Comparison of ENCODE assay signal across 22 cellular contexts in genomic region chr20:40673442-40673841, GRCh38. TPM values are rescaled to one million over a fixed set of nuclear protein-coding genes. Genes with fewer than 3 reads are reported as not detected.
DNase-seq lines count a peak whose midpoint lies in the region; ATAC-seq and TF ChIP-seq lines count a peak whose summit lies in the region.
"Had no signal": no experiment of that assay in that cellular context is flagged by ENCODE, and none has a peak within 500 bp of the region (broad histone marks: within the 10 kb centered on the region; RNA-seq: fewer than 3 reads in every experiment).

No MANE protein-coding gene starts in this region.

- peaks cover 37% of the 10 kb centered on the region for H3K4me1 ChIP-seq in body of pancreas
- H3K4me1 ChIP-seq: BE2C, SJSA1 had no signal

- peak overlapping the region in 3 of 4 donors; percentile 25 to 55 (median 27) for H3K27ac ChIP-seq in body of pancreas
- H3K27ac ChIP-seq: hepatocyte, SJSA1 had no signal

- no peaks in the 10 kb centered on the region for H3K9me3 ChIP-seq in body of pancreas
- H3K9me3 ChIP-seq: BE2C, SJSA1 had no signal

- no peaks in the 10 kb centered on the region for H3K27me3 ChIP-seq in body of pancreas

- peak; percentile 93 for ATAC-seq in body of pancreas
- no peak for ATAC-seq in GM21737 (IDR thresholded peaks at IDR 0.05; ENCODE audit: unreplicated experiment)
- ATAC-seq: activated CD4-positive, alpha-beta T cell treated with anti-CD3 and anti-CD28 coated beads for 36 hours; left ventricle myocardium superior had no signal

- peak; percentile 27 for DNase-seq in SIG-M5 treated with dmso at 0.1 percent for 504 hours (lab: John Stamatoyannopoulos, UW; ENCODE audit: unreplicated experiment)
- DNase-seq in SIG-M5 (lab: John Stamatoyannopoulos, UW), result no peak
- peak; percentile 63 to 80 (median 70) for DNase-seq in body of pancreas
- DNase-seq in mucosa of gallbladder (ENCODE audit: low spot score), result peak; percentile 61
- no peak for DNase-seq in stimulated activated CD4-positive, alpha-beta T cell treated with anti-CD3 and anti-CD28 coated beads, Interleukin-4, amount 100 ng/mL, for 4 hours
- DNase-seq in NCI-H1694 (lab: John Stamatoyannopoulos, UW), result no peak
- no peak for DNase-seq in GDM1 (lab: John Stamatoyannopoulos, UW)
- DNase-seq: activated CD4-positive, alpha-beta T cell treated with anti-CD3 and anti-CD28 coated beads for 36 hours; activated gamma-delta T cell treated with Interleukin-2 at 50 U/mL for 16 hours; activated T-cell treated with anti-CD3 and anti-CD28 coated beads, Interleukin-2, amount 50 U/mL, for 24 hours; BE2C; effector CD4-positive, alpha-beta T cell; left ventricle myocardium superior; NCI-H1930; NCI-H345; NK-92 treated with Interleukin-12 subunit alpha and Interleukin-12 subunit beta, amount 100 ng/mL, for 24 hours; posterior cingulate gyrus; stimulated activated CD8-positive, alpha-beta memory T cell treated with anti-CD3 and anti-CD28 coated beads, Interleukin-4, amount 100 ng/mL, for 48 hours; T-helper 1 cell had no signal

- no peak for TF ChIP-seq CTCF in body of pancreas (IDR thresholded peaks at IDR 0.05)

- no peak for TF ChIP-seq POLR2A in body of pancreas (IDR thresholded peaks at IDR 0.05)

- no peaks in the 10 kb centered on the region for H3K36me3 ChIP-seq in body of pancreas (replicated peaks in 1 of 2; ENCODE audit: insufficient read depth in 1 of 2, low read depth in 2 of 2)
- H3K36me3 ChIP-seq: BE2C, SJSA1 had no signal

- intact Hi-C loops in body of pancreas (cut with DNase I), result no loop called here

- no peak overlapping the region for H3K4me3 ChIP-seq in body of pancreas
- H3K4me3 ChIP-seq: hepatocyte, SJSA1 had no signal

RNA-seq across cellular contexts. Expression of gene MAFB, which starts 15.6 kb away (rescaled TPM):
- total RNA-seq in body of pancreas (10 to 100 TPM; 21.1 to 22.1 TPM), mucosa of gallbladder (22.5 TPM)
- total RNA-seq: activated CD4-positive, alpha-beta T cell treated with anti-CD3 and anti-CD28 coated beads for 36 hours; SJSA1 had no signal

Comparison
In these comparisons a context has a peak if more than half of its experiments do, and no peak if none do; other contexts are left out.
1. DNase-seq: peak in SIG-M5 treated with dmso at 0.1 percent for 504 hours (single experiment), body of pancreas (4 of 4) and mucosa of gallbladder (single experiment); none in SIG-M5 (single experiment), stimulated activated CD4-positive, alpha-beta T cell treated with anti-CD3 and anti-CD28 coated beads, Interleukin-4, amount 100 ng/mL, for 4 hours (0 of 2), NCI-H1694 (single experiment) and GDM1 (single experiment).